In the genomic region with DNA sequence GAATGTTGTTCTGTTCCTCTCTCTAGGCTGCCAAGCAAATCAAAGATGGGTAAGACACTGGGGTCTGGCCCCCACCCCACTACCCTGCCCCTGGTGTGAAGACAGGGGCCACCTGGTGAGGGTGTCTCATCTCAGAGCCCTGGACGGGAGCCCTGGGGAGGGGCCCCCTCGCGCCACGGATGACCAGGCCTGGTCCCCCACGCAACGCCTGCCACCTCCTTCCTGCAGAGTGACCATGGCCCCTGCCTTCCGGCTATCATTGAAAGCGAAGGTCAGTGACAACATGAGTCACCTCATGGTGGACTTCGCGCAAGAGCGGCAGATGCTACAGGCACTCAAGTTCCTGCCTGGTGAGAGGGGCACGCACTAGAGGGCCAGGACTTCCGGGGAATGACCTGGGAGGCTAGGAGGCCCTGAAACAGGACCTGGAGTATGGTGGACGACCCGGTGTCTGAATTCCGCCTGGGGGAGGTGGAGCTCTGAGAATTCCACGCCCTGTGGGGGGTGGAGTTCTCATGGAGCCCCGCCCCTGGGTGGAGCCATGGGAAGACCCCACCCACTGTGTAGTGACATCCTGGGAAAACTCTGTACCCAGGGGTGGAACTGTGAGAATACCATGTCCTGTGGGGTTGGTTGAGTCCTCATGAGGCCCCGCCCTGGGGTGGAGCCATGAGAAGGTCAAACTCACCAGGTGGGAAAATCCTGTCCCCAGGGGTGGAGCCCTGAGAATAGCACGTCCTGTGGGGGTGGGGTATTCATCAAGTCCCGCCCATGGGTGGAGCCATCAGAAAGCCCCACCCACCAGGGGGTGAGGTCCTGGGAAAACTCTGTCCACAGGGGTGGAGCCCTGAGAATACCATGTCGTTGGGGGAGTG, we compare ENCODE assay signal across 1 cellular context.
TF ChIP-seq lines count a peak whose summit lies in the region.

No MANE protein-coding gene starts in this region.

TF ChIP-seq in HepG2, 621 proteins besides CTCF, POLR2A, EP300 and RAD21 (continued from another document and continues in another):
- no peak for TF ChIP-seq MAFK (conservative IDR thresholded peaks at IDR 0.05 in 1 of 2, IDR thresholded peaks at IDR 0.05 in 1 of 2; ENCODE audit: low read length in 2 of 2)
- no peak for TF ChIP-seq PTBP1 (IDR thresholded peaks at IDR 0.05; ENCODE audit: low read depth, low read length, poor library complexity, severe bottlenecking)
- TF ChIP-seq BORCS8-MEF2B (CRISPR knock-in tag; IDR thresholded peaks at IDR 0.05): 0 out of 2 replicates have a peak, but pooled peaks have one; percentile 77
- TF ChIP-seq PBX3 (CRISPR knock-in tag; IDR thresholded peaks at IDR 0.05; ENCODE audit: borderline replicate concordance): no peak
- TF ChIP-seq, protein P1, sequence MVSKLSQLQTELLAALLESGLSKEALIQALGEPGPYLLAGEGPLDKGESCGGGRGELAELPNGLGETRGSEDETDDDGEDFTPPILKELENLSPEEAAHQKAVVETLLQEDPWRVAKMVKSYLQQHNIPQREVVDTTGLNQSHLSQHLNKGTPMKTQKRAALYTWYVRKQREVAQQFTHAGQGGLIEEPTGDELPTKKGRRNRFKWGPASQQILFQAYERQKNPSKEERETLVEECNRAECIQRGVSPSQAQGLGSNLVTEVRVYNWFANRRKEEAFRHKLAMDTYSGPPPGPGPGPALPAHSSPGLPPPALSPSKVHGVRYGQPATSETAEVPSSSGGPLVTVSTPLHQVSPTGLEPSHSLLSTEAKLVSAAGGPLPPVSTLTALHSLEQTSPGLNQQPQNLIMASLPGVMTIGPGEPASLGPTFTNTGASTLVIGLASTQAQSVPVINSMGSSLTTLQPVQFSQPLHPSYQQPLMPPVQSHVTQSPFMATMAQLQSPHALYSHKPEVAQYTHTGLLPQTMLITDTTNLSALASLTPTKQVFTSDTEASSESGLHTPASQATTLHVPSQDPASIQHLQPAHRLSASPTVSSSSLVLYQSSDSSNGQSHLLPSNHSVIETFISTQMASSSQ (IDR thresholded peaks at IDR 0.05; ENCODE audit: low read depth): no peak
- TF ChIP-seq, protein P1 (CRISPR knock-in tag; IDR thresholded peaks at IDR 0.05; ENCODE audit: borderline replicate concordance): peak; percentile 40; the same call in 1 of the 2 replicates
- TF ChIP-seq ZNF556 (CRISPR knock-in tag; IDR thresholded peaks at IDR 0.05; ENCODE audit: borderline replicate concordance): peak; percentile 67; the same call in 1 of the 2 replicates
- 0 out of 2 replicates have a peak, but pooled peaks have one; percentile 76 for TF ChIP-seq TEAD2 (CRISPR knock-in tag; IDR thresholded peaks at IDR 0.05)
- TF ChIP-seq GATAD2A (CRISPR knock-in tag; IDR thresholded peaks at IDR 0.05): peak; percentile 95
- TF ChIP-seq, protein P2, sequence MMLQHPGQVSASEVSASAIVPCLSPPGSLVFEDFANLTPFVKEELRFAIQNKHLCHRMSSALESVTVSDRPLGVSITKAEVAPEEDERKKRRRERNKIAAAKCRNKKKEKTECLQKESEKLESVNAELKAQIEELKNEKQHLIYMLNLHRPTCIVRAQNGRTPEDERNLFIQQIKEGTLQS (CRISPR knock-in tag; IDR thresholded peaks at IDR 0.05): peak; percentile 98
- TF ChIP-seq PHF21A (CRISPR knock-in tag; IDR thresholded peaks at IDR 0.05): peak; percentile 79; the same call in 1 of the 2 replicates
- TF ChIP-seq PAWR (CRISPR knock-in tag; IDR thresholded peaks at IDR 0.05; ENCODE audit: borderline replicate concordance): no peak
- TF ChIP-seq ZNF431 (CRISPR knock-in tag; IDR thresholded peaks at IDR 0.05; ENCODE audit: borderline replicate concordance, low read depth): peak; percentile 95
- no peak for TF ChIP-seq PCBP2 (optimal IDR thresholded peaks at IDR 0.05; ENCODE audit: low read depth, low read length, poor library complexity, severe bottlenecking)
- TF ChIP-seq ZNF616 (CRISPR knock-in tag; IDR thresholded peaks at IDR 0.05; ENCODE audit: low read depth): 0 out of 2 replicates have a peak, but pooled peaks have one; percentile 56
- 0 out of 2 replicates have a peak, but pooled peaks have one; percentile 32 for TF ChIP-seq ZNF749 (CRISPR knock-in tag; IDR thresholded peaks at IDR 0.05; ENCODE audit: borderline replicate concordance)
- peak; percentile 64; the same call in 1 of the 2 replicates for TF ChIP-seq ZSCAN22 (CRISPR knock-in tag; IDR thresholded peaks at IDR 0.05)
- TF ChIP-seq, protein P3, sequence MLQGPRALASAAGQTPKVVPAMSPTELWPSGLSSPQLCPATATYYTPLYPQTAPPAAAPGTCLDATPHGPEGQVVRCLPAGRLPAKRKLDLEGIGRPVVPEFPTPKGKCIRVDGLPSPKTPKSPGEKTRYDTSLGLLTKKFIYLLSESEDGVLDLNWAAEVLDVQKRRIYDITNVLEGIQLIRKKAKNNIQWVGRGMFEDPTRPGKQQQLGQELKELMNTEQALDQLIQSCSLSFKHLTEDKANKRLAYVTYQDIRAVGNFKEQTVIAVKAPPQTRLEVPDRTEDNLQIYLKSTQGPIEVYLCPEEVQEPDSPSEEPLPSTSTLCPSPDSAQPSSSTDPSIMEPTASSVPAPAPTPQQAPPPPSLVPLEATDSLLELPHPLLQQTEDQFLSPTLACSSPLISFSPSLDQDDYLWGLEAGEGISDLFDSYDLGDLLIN (CRISPR knock-in tag; IDR thresholded peaks at IDR 0.05; ENCODE audit: borderline replicate concordance): no peak
- TF ChIP-seq ZNF570 (CRISPR knock-in tag; IDR thresholded peaks at IDR 0.05; ENCODE audit: borderline replicate concordance): no peak
- TF ChIP-seq, protein P4, sequence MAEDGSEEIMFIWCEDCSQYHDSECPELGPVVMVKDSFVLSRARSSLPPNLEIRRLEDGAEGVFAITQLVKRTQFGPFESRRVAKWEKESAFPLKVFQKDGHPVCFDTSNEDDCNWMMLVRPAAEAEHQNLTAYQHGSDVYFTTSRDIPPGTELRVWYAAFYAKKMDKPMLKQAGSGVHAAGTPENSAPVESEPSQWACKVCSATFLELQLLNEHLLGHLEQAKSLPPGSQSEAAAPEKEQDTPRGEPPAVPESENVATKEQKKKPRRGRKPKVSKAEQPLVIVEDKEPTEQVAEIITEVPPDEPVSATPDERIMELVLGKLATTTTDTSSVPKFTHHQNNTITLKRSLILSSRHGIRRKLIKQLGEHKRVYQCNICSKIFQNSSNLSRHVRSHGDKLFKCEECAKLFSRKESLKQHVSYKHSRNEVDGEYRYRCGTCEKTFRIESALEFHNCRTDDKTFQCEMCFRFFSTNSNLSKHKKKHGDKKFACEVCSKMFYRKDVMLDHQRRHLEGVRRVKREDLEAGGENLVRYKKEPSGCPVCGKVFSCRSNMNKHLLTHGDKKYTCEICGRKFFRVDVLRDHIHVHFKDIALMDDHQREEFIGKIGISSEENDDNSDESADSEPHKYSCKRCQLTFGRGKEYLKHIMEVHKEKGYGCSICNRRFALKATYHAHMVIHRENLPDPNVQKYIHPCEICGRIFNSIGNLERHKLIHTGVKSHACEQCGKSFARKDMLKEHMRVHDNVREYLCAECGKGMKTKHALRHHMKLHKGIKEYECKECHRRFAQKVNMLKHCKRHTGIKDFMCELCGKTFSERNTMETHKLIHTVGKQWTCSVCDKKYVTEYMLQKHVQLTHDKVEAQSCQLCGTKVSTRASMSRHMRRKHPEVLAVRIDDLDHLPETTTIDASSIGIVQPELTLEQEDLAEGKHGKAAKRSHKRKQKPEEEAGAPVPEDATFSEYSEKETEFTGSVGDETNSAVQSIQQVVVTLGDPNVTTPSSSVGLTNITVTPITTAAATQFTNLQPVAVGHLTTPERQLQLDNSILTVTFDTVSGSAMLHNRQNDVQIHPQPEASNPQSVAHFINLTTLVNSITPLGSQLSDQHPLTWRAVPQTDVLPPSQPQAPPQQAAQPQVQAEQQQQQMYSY (CRISPR knock-in tag; IDR thresholded peaks at IDR 0.05): peak; percentile 27; the same call in 1 of the 2 replicates
- peak; percentile 69 for TF ChIP-seq SP1 (IDR thresholded peaks at IDR 0.05)
- TF ChIP-seq SP1 (CRISPR knock-in tag; IDR thresholded peaks at IDR 0.05): peak; percentile 76
- peak; percentile 76 for TF ChIP-seq SIX4 (CRISPR knock-in tag; IDR thresholded peaks at IDR 0.05)
- TF ChIP-seq, protein P5, sequence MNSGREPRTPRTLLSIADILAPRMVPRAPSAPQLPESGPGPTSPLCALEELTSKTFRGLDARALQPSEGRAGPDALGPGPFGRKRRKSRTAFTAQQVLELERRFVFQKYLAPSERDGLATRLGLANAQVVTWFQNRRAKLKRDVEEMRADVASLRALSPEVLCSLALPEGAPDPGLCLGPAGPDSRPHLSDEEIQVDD (CRISPR knock-in tag; IDR thresholded peaks at IDR 0.05; ENCODE audit: borderline replicate concordance): no peak
- TF ChIP-seq DMAP1 (CRISPR knock-in tag; IDR thresholded peaks at IDR 0.05): peak; percentile 77
- TF ChIP-seq FOXK2 (IDR thresholded peaks at IDR 0.05): peak; percentile 79
- peak; percentile 64 for TF ChIP-seq CREB1 (IDR thresholded peaks at IDR 0.05)
- TF ChIP-seq CREB1 (CRISPR knock-in tag; IDR thresholded peaks at IDR 0.05): peak; percentile 80; the same call in 1 of the 2 replicates
- peak; percentile 71 for TF ChIP-seq CEBPG (CRISPR knock-in tag; IDR thresholded peaks at IDR 0.05)
- no peak for TF ChIP-seq RBAK (CRISPR knock-in tag; IDR thresholded peaks at IDR 0.05)
- no peak for TF ChIP-seq STAG1 (CRISPR knock-in tag; IDR thresholded peaks at IDR 0.05)
- TF ChIP-seq MIXL1 (CRISPR knock-in tag; IDR thresholded peaks at IDR 0.05): peak; percentile 92
- TF ChIP-seq ZNF547 (CRISPR knock-in tag; IDR thresholded peaks at IDR 0.05): peak; percentile 91
- TF ChIP-seq ATF7 (IDR thresholded peaks at IDR 0.05): no peak
- TF ChIP-seq ATF7 (CRISPR knock-in tag; IDR thresholded peaks at IDR 0.05): peak; percentile 86
- TF ChIP-seq, protein P6, sequence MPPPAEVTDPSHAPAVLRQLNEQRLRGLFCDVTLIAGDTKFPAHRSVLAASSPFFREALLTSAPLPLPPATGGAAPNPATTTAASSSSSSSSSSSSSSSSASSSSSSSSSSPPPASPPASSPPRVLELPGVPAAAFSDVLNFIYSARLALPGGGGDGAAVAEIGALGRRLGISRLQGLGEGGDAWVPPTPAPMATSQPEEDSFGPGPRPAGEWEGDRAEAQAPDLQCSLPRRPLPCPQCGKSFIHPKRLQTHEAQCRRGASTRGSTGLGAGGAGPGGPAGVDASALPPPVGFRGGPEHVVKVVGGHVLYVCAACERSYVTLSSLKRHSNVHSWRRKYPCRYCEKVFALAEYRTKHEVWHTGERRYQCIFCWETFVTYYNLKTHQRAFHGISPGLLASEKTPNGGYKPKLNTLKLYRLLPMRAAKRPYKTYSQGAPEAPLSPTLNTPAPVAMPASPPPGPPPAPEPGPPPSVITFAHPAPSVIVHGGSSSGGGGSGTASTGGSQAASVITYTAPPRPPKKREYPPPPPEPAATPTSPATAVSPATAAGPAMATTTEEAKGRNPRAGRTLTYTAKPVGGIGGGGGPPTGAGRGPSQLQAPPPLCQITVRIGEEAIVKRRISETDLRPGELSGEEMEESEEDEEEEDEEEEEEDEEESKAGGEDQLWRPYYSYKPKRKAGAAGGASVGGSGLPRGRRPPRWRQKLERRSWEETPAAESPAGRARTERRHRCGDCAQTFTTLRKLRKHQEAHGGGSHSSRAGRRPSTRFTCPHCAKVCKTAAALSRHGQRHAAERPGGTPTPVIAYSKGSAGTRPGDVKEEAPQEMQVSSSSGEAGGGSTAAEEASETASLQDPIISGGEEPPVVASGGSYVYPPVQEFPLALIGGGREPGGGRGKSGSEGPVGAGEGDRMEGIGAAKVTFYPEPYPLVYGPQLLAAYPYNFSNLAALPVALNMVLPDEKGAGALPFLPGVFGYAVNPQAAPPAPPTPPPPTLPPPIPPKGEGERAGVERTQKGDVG (CRISPR knock-in tag; IDR thresholded peaks at IDR 0.05; ENCODE audit: borderline replicate concordance): peak; percentile 60; the same call in 1 of the 2 replicates
- TF ChIP-seq MEIS2 (CRISPR knock-in tag; IDR thresholded peaks at IDR 0.05): peak; percentile 94
- TF ChIP-seq RBM22 (optimal IDR thresholded peaks at IDR 0.05; ENCODE audit: low read length): no peak
- no peak for TF ChIP-seq SATB2 (CRISPR knock-in tag; IDR thresholded peaks at IDR 0.05)
- peak; percentile 70 for TF ChIP-seq HOXA5 (CRISPR knock-in tag; IDR thresholded peaks at IDR 0.05)
- no peak; the same call in none of the 2 replicates for TF ChIP-seq ARNTL (CRISPR knock-in tag; IDR thresholded peaks at IDR 0.05)
- TF ChIP-seq ZMAT5 (CRISPR knock-in tag; IDR thresholded peaks at IDR 0.05; ENCODE audit: borderline replicate concordance, low read depth): no peak
- TF ChIP-seq, protein P7, sequence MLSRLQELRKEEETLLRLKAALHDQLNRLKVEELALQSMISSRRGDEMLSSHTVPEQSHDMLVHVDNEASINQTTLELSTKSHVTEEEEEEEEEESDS (CRISPR knock-in tag; IDR thresholded peaks at IDR 0.05; ENCODE audit: borderline replicate concordance): no peak
- TF ChIP-seq MEIS1 (CRISPR knock-in tag; IDR thresholded peaks at IDR 0.05; ENCODE audit: borderline replicate concordance): peak; percentile 23; the same call in 1 of the 2 replicates
- TF ChIP-seq ZC3H4 (CRISPR knock-in tag; IDR thresholded peaks at IDR 0.05; ENCODE audit: borderline replicate concordance): no peak
- peak; percentile 70; the same call in 1 of the 2 replicates for TF ChIP-seq ZBTB26 (CRISPR knock-in tag; IDR thresholded peaks at IDR 0.05; ENCODE audit: borderline replicate concordance)
